Comparison of ENCODE assay signal across 27 cellular contexts in genomic region chr1:30229557-30229956, GRCh38.
"Had no signal": no experiment of that assay in that cellular context is flagged by ENCODE, and none has a peak within 500 bp of the region (broad histone marks: within the 10 kb centered on the region; RNA-seq: fewer than 3 reads in every experiment).

No MANE protein-coding gene starts in this region.

- H3K4me3 Mint-ChIP-seq: dendritic cell treated with granulocyte-macrophage colony-stimulating factor and Interleukin-4, amounts not matched to agents 40 ng/mL and 50 ng/mL, for 4 days; effector memory CD8-positive, alpha-beta T cell; endodermal cell; mesothelial cell of epicardium had no signal

- H3K9me3 Mint-ChIP-seq: dendritic cell treated with granulocyte-macrophage colony-stimulating factor and Interleukin-4, amounts not matched to agents 40 ng/mL and 50 ng/mL, for 4 days; effector memory CD8-positive, alpha-beta T cell; endodermal cell; mesothelial cell of epicardium had no signal

- FAIRE-seq: endometrium, islet of Langerhans, keratinocyte had no signal

- H3K27me3 ChIP-seq: colonic mucosa, gastrocnemius medialis had no signal

- H3K36me3 Mint-ChIP-seq: mesothelial cell of epicardium had no signal

- DNase-seq: colonic mucosa; cortex of kidney; effector CD8-positive, alpha-beta T cell; effector memory CD8-positive, alpha-beta T cell; endodermal cell; erythroblast; esophagus squamous epithelium; foreskin fibroblast; foreskin melanocyte; gastrocnemius medialis; glutamatergic neuron; head of caudate nucleus; heart right ventricle; hippocampal formation; left cardiac atrium; left lung; left ventricle myocardium superior; lower lobe of right lung; mesenchymal stem cell; mucosa of descending colon had no signal

- H3K4me3 ChIP-seq: colonic mucosa, esophagus squamous epithelium, gastrocnemius medialis, heart right ventricle, left lung, lower lobe of right lung, mucosa of descending colon had no signal

- ATAC-seq: effector memory CD8-positive, alpha-beta T cell; esophagus mucosa; gastrocnemius medialis; heart right ventricle; left cardiac atrium; left lung; left ventricle myocardium superior; lower lobe of right lung; mucosa of descending colon had no signal

- H3K4me1 ChIP-seq: colonic mucosa, esophagus squamous epithelium, gastrocnemius medialis, heart right ventricle, left lung, lower lobe of right lung had no signal

- H3K9me3 ChIP-seq: colonic mucosa, esophagus squamous epithelium, gastrocnemius medialis, heart right ventricle, left lung, lower lobe of right lung, mucosa of descending colon had no signal

- H3K27ac Mint-ChIP-seq: dendritic cell treated with granulocyte-macrophage colony-stimulating factor and Interleukin-4, amounts not matched to agents 40 ng/mL and 50 ng/mL, for 4 days; endodermal cell; mesothelial cell of epicardium had no signal

- H3K4me1 Mint-ChIP-seq: mesothelial cell of epicardium had no signal

- H3K27ac ChIP-seq: colonic mucosa, epithelial cell of prostate, esophagus squamous epithelium, gastrocnemius medialis, heart right ventricle, left lung, lower lobe of right lung had no signal

- H3K36me3 ChIP-seq: colonic mucosa, esophagus squamous epithelium, gastrocnemius medialis, heart right ventricle, left lung, lower lobe of right lung had no signal
